ENCODE assay signal across 1 cellular context in genomic region chr20:31698803-31699718, GRCh38.
TF ChIP-seq lines count a peak whose summit lies in the region.

No MANE protein-coding gene starts in this region.

TF ChIP-seq in K562, 482 proteins besides CTCF, POLR2A, EP300 and RAD21 (continued from another document and continues in another):
- TF ChIP-seq, protein P1, sequence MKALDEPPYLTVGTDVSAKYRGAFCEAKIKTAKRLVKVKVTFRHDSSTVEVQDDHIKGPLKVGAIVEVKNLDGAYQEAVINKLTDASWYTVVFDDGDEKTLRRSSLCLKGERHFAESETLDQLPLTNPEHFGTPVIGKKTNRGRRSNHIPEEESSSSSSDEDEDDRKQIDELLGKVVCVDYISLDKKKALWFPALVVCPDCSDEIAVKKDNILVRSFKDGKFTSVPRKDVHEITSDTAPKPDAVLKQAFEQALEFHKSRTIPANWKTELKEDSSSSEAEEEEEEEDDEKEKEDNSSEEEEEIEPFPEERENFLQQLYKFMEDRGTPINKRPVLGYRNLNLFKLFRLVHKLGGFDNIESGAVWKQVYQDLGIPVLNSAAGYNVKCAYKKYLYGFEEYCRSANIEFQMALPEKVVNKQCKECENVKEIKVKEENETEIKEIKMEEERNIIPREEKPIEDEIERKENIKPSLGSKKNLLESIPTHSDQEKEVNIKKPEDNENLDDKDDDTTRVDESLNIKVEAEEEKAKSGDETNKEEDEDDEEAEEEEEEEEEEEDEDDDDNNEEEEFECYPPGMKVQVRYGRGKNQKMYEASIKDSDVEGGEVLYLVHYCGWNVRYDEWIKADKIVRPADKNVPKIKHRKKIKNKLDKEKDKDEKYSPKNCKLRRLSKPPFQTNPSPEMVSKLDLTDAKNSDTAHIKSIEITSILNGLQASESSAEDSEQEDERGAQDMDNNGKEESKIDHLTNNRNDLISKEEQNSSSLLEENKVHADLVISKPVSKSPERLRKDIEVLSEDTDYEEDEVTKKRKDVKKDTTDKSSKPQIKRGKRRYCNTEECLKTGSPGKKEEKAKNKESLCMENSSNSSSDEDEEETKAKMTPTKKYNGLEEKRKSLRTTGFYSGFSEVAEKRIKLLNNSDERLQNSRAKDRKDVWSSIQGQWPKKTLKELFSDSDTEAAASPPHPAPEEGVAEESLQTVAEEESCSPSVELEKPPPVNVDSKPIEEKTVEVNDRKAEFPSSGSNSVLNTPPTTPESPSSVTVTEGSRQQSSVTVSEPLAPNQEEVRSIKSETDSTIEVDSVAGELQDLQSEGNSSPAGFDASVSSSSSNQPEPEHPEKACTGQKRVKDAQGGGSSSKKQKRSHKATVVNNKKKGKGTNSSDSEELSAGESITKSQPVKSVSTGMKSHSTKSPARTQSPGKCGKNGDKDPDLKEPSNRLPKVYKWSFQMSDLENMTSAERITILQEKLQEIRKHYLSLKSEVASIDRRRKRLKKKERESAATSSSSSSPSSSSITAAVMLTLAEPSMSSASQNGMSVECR (CRISPR knock-in tag; IDR thresholded peaks at IDR 0.05): no peak; the same call in 1 of the 2 replicates
- TF ChIP-seq TEAD1 (CRISPR knock-in tag; IDR thresholded peaks at IDR 0.05): no peak
- TF ChIP-seq, protein P2, sequence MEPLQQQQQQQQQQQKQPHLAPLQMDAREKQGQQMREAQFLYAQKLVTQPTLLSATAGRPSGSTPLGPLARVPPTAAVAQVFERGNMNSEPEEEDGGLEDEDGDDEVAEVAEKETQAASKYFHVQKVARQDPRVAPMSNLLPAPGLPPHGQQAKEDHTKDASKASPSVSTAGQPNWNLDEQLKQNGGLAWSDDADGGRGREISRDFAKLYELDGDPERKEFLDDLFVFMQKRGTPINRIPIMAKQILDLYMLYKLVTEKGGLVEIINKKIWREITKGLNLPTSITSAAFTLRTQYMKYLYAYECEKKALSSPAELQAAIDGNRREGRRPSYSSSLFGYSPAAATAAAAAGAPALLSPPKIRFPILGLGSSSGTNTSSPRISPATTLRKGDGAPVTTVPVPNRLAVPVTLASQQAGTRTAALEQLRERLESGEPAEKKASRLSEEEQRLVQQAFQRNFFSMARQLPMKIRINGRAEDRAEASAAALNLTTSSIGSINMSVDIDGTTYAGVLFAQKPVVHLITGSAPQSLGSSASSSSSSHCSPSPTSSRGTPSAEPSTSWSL (CRISPR knock-in tag; IDR thresholded peaks at IDR 0.05; ENCODE audit: borderline replicate concordance): no peak
- no peak for TF ChIP-seq ESRRB (CRISPR knock-in tag; IDR thresholded peaks at IDR 0.05; ENCODE audit: borderline replicate concordance)
- TF ChIP-seq, protein P3, sequence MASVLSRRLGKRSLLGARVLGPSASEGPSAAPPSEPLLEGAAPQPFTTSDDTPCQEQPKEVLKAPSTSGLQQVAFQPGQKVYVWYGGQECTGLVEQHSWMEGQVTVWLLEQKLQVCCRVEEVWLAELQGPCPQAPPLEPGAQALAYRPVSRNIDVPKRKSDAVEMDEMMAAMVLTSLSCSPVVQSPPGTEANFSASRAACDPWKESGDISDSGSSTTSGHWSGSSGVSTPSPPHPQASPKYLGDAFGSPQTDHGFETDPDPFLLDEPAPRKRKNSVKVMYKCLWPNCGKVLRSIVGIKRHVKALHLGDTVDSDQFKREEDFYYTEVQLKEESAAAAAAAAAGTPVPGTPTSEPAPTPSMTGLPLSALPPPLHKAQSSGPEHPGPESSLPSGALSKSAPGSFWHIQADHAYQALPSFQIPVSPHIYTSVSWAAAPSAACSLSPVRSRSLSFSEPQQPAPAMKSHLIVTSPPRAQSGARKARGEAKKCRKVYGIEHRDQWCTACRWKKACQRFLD (CRISPR knock-in tag; IDR thresholded peaks at IDR 0.05): peak; percentile 75; the same call in 1 of the 2 replicates
- TF ChIP-seq, protein P4, sequence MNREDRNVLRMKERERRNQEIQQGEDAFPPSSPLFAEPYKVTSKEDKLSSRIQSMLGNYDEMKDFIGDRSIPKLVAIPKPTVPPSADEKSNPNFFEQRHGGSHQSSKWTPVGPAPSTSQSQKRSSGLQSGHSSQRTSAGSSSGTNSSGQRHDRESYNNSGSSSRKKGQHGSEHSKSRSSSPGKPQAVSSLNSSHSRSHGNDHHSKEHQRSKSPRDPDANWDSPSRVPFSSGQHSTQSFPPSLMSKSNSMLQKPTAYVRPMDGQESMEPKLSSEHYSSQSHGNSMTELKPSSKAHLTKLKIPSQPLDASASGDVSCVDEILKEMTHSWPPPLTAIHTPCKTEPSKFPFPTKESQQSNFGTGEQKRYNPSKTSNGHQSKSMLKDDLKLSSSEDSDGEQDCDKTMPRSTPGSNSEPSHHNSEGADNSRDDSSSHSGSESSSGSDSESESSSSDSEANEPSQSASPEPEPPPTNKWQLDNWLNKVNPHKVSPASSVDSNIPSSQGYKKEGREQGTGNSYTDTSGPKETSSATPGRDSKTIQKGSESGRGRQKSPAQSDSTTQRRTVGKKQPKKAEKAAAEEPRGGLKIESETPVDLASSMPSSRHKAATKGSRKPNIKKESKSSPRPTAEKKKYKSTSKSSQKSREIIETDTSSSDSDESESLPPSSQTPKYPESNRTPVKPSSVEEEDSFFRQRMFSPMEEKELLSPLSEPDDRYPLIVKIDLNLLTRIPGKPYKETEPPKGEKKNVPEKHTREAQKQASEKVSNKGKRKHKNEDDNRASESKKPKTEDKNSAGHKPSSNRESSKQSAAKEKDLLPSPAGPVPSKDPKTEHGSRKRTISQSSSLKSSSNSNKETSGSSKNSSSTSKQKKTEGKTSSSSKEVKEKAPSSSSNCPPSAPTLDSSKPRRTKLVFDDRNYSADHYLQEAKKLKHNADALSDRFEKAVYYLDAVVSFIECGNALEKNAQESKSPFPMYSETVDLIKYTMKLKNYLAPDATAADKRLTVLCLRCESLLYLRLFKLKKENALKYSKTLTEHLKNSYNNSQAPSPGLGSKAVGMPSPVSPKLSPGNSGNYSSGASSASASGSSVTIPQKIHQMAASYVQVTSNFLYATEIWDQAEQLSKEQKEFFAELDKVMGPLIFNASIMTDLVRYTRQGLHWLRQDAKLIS (CRISPR knock-in tag; IDR thresholded peaks at IDR 0.05): no peak
- TF ChIP-seq, protein P5, sequence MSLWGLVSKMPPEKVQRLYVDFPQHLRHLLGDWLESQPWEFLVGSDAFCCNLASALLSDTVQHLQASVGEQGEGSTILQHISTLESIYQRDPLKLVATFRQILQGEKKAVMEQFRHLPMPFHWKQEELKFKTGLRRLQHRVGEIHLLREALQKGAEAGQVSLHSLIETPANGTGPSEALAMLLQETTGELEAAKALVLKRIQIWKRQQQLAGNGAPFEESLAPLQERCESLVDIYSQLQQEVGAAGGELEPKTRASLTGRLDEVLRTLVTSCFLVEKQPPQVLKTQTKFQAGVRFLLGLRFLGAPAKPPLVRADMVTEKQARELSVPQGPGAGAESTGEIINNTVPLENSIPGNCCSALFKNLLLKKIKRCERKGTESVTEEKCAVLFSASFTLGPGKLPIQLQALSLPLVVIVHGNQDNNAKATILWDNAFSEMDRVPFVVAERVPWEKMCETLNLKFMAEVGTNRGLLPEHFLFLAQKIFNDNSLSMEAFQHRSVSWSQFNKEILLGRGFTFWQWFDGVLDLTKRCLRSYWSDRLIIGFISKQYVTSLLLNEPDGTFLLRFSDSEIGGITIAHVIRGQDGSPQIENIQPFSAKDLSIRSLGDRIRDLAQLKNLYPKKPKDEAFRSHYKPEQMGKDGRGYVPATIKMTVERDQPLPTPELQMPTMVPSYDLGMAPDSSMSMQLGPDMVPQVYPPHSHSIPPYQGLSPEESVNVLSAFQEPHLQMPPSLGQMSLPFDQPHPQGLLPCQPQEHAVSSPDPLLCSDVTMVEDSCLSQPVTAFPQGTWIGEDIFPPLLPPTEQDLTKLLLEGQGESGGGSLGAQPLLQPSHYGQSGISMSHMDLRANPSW (CRISPR knock-in tag; IDR thresholded peaks at IDR 0.05): no peak
- TF ChIP-seq ZNF586 (CRISPR knock-in tag; conservative IDR thresholded peaks at IDR 0.05): no peak
- TF ChIP-seq FOSL1 (tag; conservative IDR thresholded peaks at IDR 0.05): peak; percentile 80
- TF ChIP-seq RBBP5 (IDR thresholded peaks at IDR 0.05; ENCODE audit: borderline replicate concordance, insufficient read depth, low read length, poor library complexity, severe bottlenecking): no peak
- peak; percentile 67; the same call in 1 of the 2 replicates for TF ChIP-seq TOE1 (IDR thresholded peaks at IDR 0.05; ENCODE audit: borderline replicate concordance)
- TF ChIP-seq TOE1 (CRISPR knock-in tag; IDR thresholded peaks at IDR 0.05; ENCODE audit: borderline replicate concordance, low read depth): no peak
- TF ChIP-seq CGGBP1 (CRISPR knock-in tag; IDR thresholded peaks at IDR 0.05): no peak
- TF ChIP-seq ZNF408 (CRISPR knock-in tag; IDR thresholded peaks at IDR 0.05; ENCODE audit: low read depth): no peak
- TF ChIP-seq HDGF (IDR thresholded peaks at IDR 0.05): no peak
- TF ChIP-seq ESRRA (IDR thresholded peaks at IDR 0.05; ENCODE audit: borderline replicate concordance, low read depth): 0 out of 2 replicates have a peak, but pooled peaks have one; percentile 11
- no peak for TF ChIP-seq NBN (IDR thresholded peaks at IDR 0.05; ENCODE audit: low read depth)
- no peak for TF ChIP-seq RBM22 (IDR thresholded peaks at IDR 0.05; ENCODE audit: low read depth, low read length, poor library complexity, severe bottlenecking)
- TF ChIP-seq ETS2 (tag; IDR thresholded peaks at IDR 0.05; ENCODE audit: borderline replicate concordance, poor library complexity, severe bottlenecking): no peak
- no peak for TF ChIP-seq ZNF263 (CRISPR knock-in tag; IDR thresholded peaks at IDR 0.05; ENCODE audit: borderline replicate concordance)
- no peak for TF ChIP-seq ZNF224 (CRISPR knock-in tag; IDR thresholded peaks at IDR 0.05)
- no peak for TF ChIP-seq ZNF280B (CRISPR knock-in tag; IDR thresholded peaks at IDR 0.05)
- TF ChIP-seq ETV1 (tag; conservative IDR thresholded peaks at IDR 0.05; ENCODE audit: low read depth): peak; percentile 62
- 0 out of 4 replicates have a peak, but pooled peaks of 1 of the 2 experiments have one; percentile 8 for TF ChIP-seq MLLT1 (IDR thresholded peaks at IDR 0.05)
- TF ChIP-seq SMARCC2 (IDR thresholded peaks at IDR 0.05; ENCODE audit: low read depth): no peak
- TF ChIP-seq CBFB (CRISPR knock-in tag; IDR thresholded peaks at IDR 0.05): no peak
- TF ChIP-seq RBM15 (IDR thresholded peaks at IDR 0.05; ENCODE audit: insufficient read depth, low read length): no peak
- TF ChIP-seq, protein P6, sequence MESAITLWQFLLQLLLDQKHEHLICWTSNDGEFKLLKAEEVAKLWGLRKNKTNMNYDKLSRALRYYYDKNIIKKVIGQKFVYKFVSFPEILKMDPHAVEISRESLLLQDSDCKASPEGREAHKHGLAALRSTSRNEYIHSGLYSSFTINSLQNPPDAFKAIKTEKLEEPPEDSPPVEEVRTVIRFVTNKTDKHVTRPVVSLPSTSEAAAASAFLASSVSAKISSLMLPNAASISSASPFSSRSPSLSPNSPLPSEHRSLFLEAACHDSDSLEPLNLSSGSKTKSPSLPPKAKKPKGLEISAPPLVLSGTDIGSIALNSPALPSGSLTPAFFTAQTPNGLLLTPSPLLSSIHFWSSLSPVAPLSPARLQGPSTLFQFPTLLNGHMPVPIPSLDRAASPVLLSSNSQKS (CRISPR knock-in tag; IDR thresholded peaks at IDR 0.05): no peak
- TF ChIP-seq TCF3 (CRISPR knock-in tag; IDR thresholded peaks at IDR 0.05): no peak
- TF ChIP-seq, protein P7, sequence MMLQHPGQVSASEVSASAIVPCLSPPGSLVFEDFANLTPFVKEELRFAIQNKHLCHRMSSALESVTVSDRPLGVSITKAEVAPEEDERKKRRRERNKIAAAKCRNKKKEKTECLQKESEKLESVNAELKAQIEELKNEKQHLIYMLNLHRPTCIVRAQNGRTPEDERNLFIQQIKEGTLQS (IDR thresholded peaks at IDR 0.05): peak; percentile 98
- TF ChIP-seq, protein P7 (CRISPR knock-in tag; conservative IDR thresholded peaks at IDR 0.05): no peak; the same call in 1 of the 2 replicates
- TF ChIP-seq, protein P8, sequence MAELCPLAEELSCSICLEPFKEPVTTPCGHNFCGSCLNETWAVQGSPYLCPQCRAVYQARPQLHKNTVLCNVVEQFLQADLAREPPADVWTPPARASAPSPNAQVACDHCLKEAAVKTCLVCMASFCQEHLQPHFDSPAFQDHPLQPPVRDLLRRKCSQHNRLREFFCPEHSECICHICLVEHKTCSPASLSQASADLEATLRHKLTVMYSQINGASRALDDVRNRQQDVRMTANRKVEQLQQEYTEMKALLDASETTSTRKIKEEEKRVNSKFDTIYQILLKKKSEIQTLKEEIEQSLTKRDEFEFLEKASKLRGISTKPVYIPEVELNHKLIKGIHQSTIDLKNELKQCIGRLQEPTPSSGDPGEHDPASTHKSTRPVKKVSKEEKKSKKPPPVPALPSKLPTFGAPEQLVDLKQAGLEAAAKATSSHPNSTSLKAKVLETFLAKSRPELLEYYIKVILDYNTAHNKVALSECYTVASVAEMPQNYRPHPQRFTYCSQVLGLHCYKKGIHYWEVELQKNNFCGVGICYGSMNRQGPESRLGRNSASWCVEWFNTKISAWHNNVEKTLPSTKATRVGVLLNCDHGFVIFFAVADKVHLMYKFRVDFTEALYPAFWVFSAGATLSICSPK (IDR thresholded peaks at IDR 0.05; ENCODE audit: borderline replicate concordance): no peak
